14 cellular contexts compared by ENCODE assay signal in the genomic region with DNA sequence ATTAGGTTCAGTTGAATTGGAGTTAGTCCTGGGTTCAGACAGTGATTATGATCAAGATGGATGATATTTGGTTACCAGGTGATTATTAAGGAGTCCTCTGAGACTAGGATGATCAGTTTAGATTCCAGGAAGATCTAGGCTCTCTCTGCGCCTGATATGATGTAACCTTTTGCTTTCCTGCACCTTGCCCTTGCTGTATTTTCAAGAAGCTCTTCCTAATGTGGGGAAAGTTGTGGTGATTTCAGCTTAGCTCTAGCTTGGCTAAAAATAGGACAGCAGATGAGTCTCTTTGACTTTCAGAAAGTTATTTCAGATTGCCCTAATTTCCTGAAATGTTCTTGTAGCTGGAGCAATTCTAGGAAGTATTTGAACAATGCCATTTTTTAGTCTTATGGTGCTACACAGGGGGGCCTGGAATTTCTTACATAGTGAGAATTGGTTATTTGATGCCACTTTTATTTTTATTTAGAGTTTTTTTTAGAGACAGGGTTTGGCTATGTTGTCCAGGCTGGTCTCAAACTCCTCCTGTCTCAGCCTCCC. TPM values are rescaled to one million over a fixed set of nuclear protein-coding genes. Genes with fewer than 3 reads are reported as not detected.
DNase-seq lines count a peak whose midpoint lies in the region; ATAC-seq, FAIRE-seq and TF ChIP-seq lines count a peak whose summit lies in the region.
"Had no signal": no experiment of that assay in that cellular context is flagged by ENCODE, and none has a peak within 500 bp of the region (broad histone marks: within the 10 kb centered on the region; RNA-seq: fewer than 3 reads in every experiment).

No MANE protein-coding gene starts in this region.

- intact Hi-C loops in Right ventricle myocardium inferior (cut with DNase I), result no loop called here
- intact Hi-C loops in pancreas (cut with DNase I), result no loop called here

- peaks cover 19% of the 10 kb centered on the region for H3K36me3 Mint-ChIP-seq in activated T-helper 17 cell treated with anti-CD3 and anti-CD28 coated beads, Interleukin-2, amount 50 U/mL, for 72 hours (ENCODE audit: low read depth)
- peaks cover 19% of the 10 kb centered on the region for H3K36me3 Mint-ChIP-seq in type B pancreatic cell

- H3K27me3 ChIP-seq in right atrium auricular region (no peaks in the 10 kb centered on the region), liver (ENCODE audit: control insufficient read depth in 4 of 4, insufficient read depth in 4 of 4, low read length in 3 of 4) (no peaks in the 10 kb centered on the region), pancreas (no peaks in the 10 kb centered on the region)

- no peaks in the 10 kb centered on the region for H3K9me3 ChIP-seq in right atrium auricular region
- no peaks in the 10 kb centered on the region for H3K9me3 ChIP-seq in liver (ENCODE audit: control insufficient read depth in 4 of 4, low read length in 3 of 4)
- H3K9me3 ChIP-seq in pancreas, result no peaks in the 10 kb centered on the region
- H3K9me3 ChIP-seq: thoracic aorta had no signal

- peaks cover 38% of the 10 kb centered on the region for H3K4me1 Mint-ChIP-seq in activated T-helper 17 cell treated with anti-CD3 and anti-CD28 coated beads, Interleukin-2, amount 50 U/mL, for 72 hours
- H3K4me1 Mint-ChIP-seq in type B pancreatic cell (ENCODE audit: unreplicated experiment), result peaks cover 44% of the 10 kb centered on the region

- WGBS in liver, result 11% methylated on average over 1 of the region's 1 CpG
- WGBS in pancreas, 2 donors, result 47 to 70% methylated on average over 1 of the region's 1 CpG

- TF ChIP-seq CTCF in right atrium auricular region (IDR thresholded peaks at IDR 0.05) (no peak), liver (IDR thresholded peaks at IDR 0.05; ENCODE audit: low read depth, low read length, missing input control) (no peak), type B pancreatic cell (conservative IDR thresholded peaks at IDR 0.05) (no peak), pancreas (IDR thresholded peaks at IDR 0.05) (no peak)

- no peak overlapping the region for H3K9ac ChIP-seq in liver (ENCODE audit: low read depth in 1 of 2, low read length in 2 of 2)

- H3K27ac Mint-ChIP-seq in activated T-helper 17 cell treated with anti-CD3 and anti-CD28 coated beads, Interleukin-2, amount 50 U/mL, for 72 hours, result no peak overlapping the region
- H3K27ac Mint-ChIP-seq in type B pancreatic cell, result peak overlapping the region; percentile 21

- peaks cover 0 to 44% of the 10 kb centered on the region in 2 donors for H3K4me1 ChIP-seq in right atrium auricular region
- H3K4me1 ChIP-seq in liver (ENCODE audit: control insufficient read depth in 4 of 4, insufficient read depth in 4 of 4, low read length in 3 of 4), result peaks cover 5 to 37% (median 27%) of the 10 kb centered on the region in 4 donors
- peaks cover 5 to 43% (median 41%) of the 10 kb centered on the region in 3 donors for H3K4me1 ChIP-seq in pancreas

- no peak for FAIRE-seq in pancreas (lab: Jason Lieb, UNC)

- H3K36me3 ChIP-seq in right atrium auricular region (no peaks in the 10 kb centered on the region), liver (ENCODE audit: control insufficient read depth in 4 of 4, insufficient read depth in 3 of 4, low read depth in 1 of 4, low read length in 3 of 4) (no peaks in the 10 kb centered on the region), pancreas (no peaks in the 10 kb centered on the region)
- H3K36me3 ChIP-seq: thoracic aorta had no signal

- H3K27ac ChIP-seq in right atrium auricular region, result peak overlapping the region; percentile 18 to 49
- H3K27ac ChIP-seq in liver (ENCODE audit: low read depth in 1 of 2, low read length in 2 of 2), result peak overlapping the region in 1 of 2 donors; percentile 19
- H3K27ac ChIP-seq in pancreas, result no peak overlapping the region
- H3K27ac ChIP-seq: thoracic aorta had no signal

- H3K4me3 Mint-ChIP-seq in activated T-helper 17 cell treated with anti-CD3 and anti-CD28 coated beads, Interleukin-2, amount 50 U/mL, for 72 hours, result peak overlapping the region; percentile 39
- H3K4me3 Mint-ChIP-seq in type B pancreatic cell, result peak overlapping the region; percentile 76

- no peaks in the 10 kb centered on the region for H3K27me3 Mint-ChIP-seq in activated T-helper 17 cell treated with anti-CD3 and anti-CD28 coated beads, Interleukin-2, amount 50 U/mL, for 72 hours
- no peaks in the 10 kb centered on the region for H3K27me3 Mint-ChIP-seq in type B pancreatic cell

- ATAC-seq in Right ventricle myocardium inferior (no peak), GM21786 (IDR thresholded peaks at IDR 0.05; ENCODE audit: unreplicated experiment) (no peak), pancreas (no peak)
- ATAC-seq in activated T-helper 17 cell treated with anti-CD3 and anti-CD28 coated beads, Interleukin-2, amount 50 U/mL, for 72 hours (replicated peaks), result no peak

- TF ChIP-seq RAD21 in liver (IDR thresholded peaks at IDR 0.05), result no peak

- no peaks in the 10 kb centered on the region for H3K9me3 Mint-ChIP-seq in activated T-helper 17 cell treated with anti-CD3 and anti-CD28 coated beads, Interleukin-2, amount 50 U/mL, for 72 hours
- H3K9me3 Mint-ChIP-seq in type B pancreatic cell, result no peaks in the 10 kb centered on the region

- DNase-seq in right atrium auricular region (ENCODE audit: low spot score), result no peak
- no peak for DNase-seq in Right ventricle myocardium inferior (ENCODE audit: missing footprints)
- DNase-seq in type B pancreatic cell (ENCODE audit: extremely low spot score, unreplicated experiment), result no peak
- DNase-seq in NK-92 (lab: John Stamatoyannopoulos, UW; ENCODE audit: unreplicated experiment), result no peak
- DNase-seq in pancreas, result no peak
- DNase-seq: activated T-cell treated with anti-CD3 and anti-CD28 coated beads, Interleukin-2, amount 50 U/mL, for 1 hour; COR-L47; mammary epithelial cell; NCI-H2081 treated with DMSO at 0.1 percent for 48 hours; SIG-M5 had no signal

- H3K4me3 ChIP-seq in right atrium auricular region (no peak overlapping the region), liver (ENCODE audit: low read depth in 1 of 3, low read length in 3 of 3) (no peak overlapping the region), pancreas (no peak overlapping the region)
- H3K4me3 ChIP-seq: thoracic aorta had no signal

TF ChIP-seq in liver, 16 proteins besides CTCF, POLR2A, EP300 and RAD21:
- no peak for TF ChIP-seq NR2F2 (IDR thresholded peaks at IDR 0.05)
- no peak for TF ChIP-seq RXRA (IDR thresholded peaks at IDR 0.05)
- peak; percentile 51 to 58 for TF ChIP-seq HNF4A (conservative IDR thresholded peaks at IDR 0.05)
- no peak for TF ChIP-seq FOXA1 (IDR thresholded peaks at IDR 0.05)
- TF ChIP-seq GABPA (IDR thresholded peaks at IDR 0.05 in 1 of 2, conservative IDR thresholded peaks at IDR 0.05 in 1 of 2), result no peak
- TF ChIP-seq SP1 (IDR thresholded peaks at IDR 0.05), result peak; percentile 11
- TF ChIP-seq, protein P1, sequence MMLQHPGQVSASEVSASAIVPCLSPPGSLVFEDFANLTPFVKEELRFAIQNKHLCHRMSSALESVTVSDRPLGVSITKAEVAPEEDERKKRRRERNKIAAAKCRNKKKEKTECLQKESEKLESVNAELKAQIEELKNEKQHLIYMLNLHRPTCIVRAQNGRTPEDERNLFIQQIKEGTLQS (IDR thresholded peaks at IDR 0.05), result no peak
- no peak for TF ChIP-seq FOXA2 (IDR thresholded peaks at IDR 0.05)
- TF ChIP-seq, protein P2, sequence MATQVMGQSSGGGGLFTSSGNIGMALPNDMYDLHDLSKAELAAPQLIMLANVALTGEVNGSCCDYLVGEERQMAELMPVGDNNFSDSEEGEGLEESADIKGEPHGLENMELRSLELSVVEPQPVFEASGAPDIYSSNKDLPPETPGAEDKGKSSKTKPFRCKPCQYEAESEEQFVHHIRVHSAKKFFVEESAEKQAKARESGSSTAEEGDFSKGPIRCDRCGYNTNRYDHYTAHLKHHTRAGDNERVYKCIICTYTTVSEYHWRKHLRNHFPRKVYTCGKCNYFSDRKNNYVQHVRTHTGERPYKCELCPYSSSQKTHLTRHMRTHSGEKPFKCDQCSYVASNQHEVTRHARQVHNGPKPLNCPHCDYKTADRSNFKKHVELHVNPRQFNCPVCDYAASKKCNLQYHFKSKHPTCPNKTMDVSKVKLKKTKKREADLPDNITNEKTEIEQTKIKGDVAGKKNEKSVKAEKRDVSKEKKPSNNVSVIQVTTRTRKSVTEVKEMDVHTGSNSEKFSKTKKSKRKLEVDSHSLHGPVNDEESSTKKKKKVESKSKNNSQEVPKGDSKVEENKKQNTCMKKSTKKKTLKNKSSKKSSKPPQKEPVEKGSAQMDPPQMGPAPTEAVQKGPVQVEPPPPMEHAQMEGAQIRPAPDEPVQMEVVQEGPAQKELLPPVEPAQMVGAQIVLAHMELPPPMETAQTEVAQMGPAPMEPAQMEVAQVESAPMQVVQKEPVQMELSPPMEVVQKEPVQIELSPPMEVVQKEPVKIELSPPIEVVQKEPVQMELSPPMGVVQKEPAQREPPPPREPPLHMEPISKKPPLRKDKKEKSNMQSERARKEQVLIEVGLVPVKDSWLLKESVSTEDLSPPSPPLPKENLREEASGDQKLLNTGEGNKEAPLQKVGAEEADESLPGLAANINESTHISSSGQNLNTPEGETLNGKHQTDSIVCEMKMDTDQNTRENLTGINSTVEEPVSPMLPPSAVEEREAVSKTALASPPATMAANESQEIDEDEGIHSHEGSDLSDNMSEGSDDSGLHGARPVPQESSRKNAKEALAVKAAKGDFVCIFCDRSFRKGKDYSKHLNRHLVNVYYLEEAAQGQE (IDR thresholded peaks at IDR 0.05), result no peak
- TF ChIP-seq JUND (IDR thresholded peaks at IDR 0.05), result no peak
- TF ChIP-seq TAF1 (conservative IDR thresholded peaks at IDR 0.05), result no peak
- TF ChIP-seq, protein P3, sequence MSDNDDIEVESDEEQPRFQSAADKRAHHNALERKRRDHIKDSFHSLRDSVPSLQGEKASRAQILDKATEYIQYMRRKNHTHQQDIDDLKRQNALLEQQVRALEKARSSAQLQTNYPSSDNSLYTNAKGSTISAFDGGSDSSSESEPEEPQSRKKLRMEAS (IDR thresholded peaks at IDR 0.05), result no peak

RNA-seq across cellular contexts. Expression of a gene that starts 3.8 kb away (rescaled TPM):
- 10 to 100 TPM; 10.2 to 12.2 TPM for total RNA-seq in right atrium auricular region
- total RNA-seq in Right ventricle myocardium inferior, result 21.7 TPM
- 10 to 100 TPM; 25.5 to 29.6 TPM for total RNA-seq in activated T-helper 17 cell treated with anti-CD3 and anti-CD28 coated beads, Interleukin-2, amount 50 U/mL, for 72 hours
- total RNA-seq in liver, result 10 to 100 TPM; 21.6 to 31.2 TPM
- polyA plus RNA-seq in liver, result 1 to 10 TPM; 2.5 to 7.4 TPM
- 53.6 and 55.1 TPM in 2 replicates for total RNA-seq in type B pancreatic cell (ENCODE audit: low replicate concordance)
- 10 to 100 TPM; 17.2 to 34.2 (median 22.3) TPM for total RNA-seq in pancreas
- 1 to 10 TPM; 4.5 to 4.8 TPM for polyA plus RNA-seq in pancreas

Comparison
In these comparisons a context has a peak if more than half of its experiments do, and no peak if none do; other contexts are left out.
1. H3K27ac ChIP-seq: peak in right atrium auricular region (2 of 2); none in pancreas (0 of 4).